In genomic region chr22:23126165-23127054, GRCh38 we compare ENCODE assay signal across 25 cellular contexts. TPM values are rescaled to one million over a fixed set of nuclear protein-coding genes. Genes with fewer than 3 reads are reported as not detected.
"Had no signal": no experiment of that assay in that cellular context is flagged by ENCODE, and none has a peak within 500 bp of the region (broad histone marks: within the 10 kb centered on the region; RNA-seq: fewer than 3 reads in every experiment).

No MANE protein-coding gene starts in this region.

- H3K36me3 Mint-ChIP-seq: activated naive CD8-positive, alpha-beta T cell treated with anti-CD3 and anti-CD28 coated beads for 36 hours; natural killer cell treated with Interleukin-12 subunit alpha and Interleukin-12 subunit beta and Interleukin-15 and Interleukin-18, amount 100 ng/mL, for 72 hours had no signal

- H3K9me3 ChIP-seq: esophagus squamous epithelium, gastrocnemius medialis, tibial nerve, uterus had no signal

- DNase-seq: activated B cell treated with CpG ODN at 0.5 μM for 24 hours; activated CD4-positive, alpha-beta T cell treated with anti-CD3 and anti-CD28 coated beads for 36 hours; activated CD4-positive, alpha-beta T cell treated with anti-CD3 and anti-CD28 coated beads, Interleukin-2, amount 50 U/mL, for 4 hours; activated CD8-positive, alpha-beta memory T cell treated with anti-CD3 and anti-CD28 coated beads, Interleukin-2, amount 50 U/mL, for 48 hours; activated naive CD4-positive, alpha-beta T cell; activated naive CD8-positive, alpha-beta T cell treated with anti-CD3 and anti-CD28 coated beads for 36 hours; activated T-cell treated with anti-CD3 and anti-CD28 coated beads, Interleukin-2, amount 50 U/mL, for 4 hours; amniotic stem cell; esophagus squamous epithelium; gastrocnemius medialis; hypothalamus; midbrain; stimulated activated CD4-positive, alpha-beta T cell treated with anti-CD3 and anti-CD28 coated beads, Interleukin-4, amount 100 ng/mL, for 24 hours; T1000; uterus had no signal

- H3K9me3 Mint-ChIP-seq: activated B cell treated with CpG ODN at 0.5 μM for 24 hours; activated naive CD8-positive, alpha-beta T cell treated with anti-CD3 and anti-CD28 coated beads for 36 hours; activated T-cell treated with anti-CD3 and anti-CD28 coated beads, Interleukin-2, amount 50 U/mL, for 4 hours; activated T-helper 2 cell treated with anti-CD3 and anti-CD28 coated beads, Interferon-gamma antibody, Interleukin-2, Interleukin-4, amounts not matched to agents 10 μg/mL and 5 μg/mL and 100 μg/mL, durations not matched to agents 14 hours and 24 hours and 36 hours; natural killer cell treated with Interleukin-12 subunit alpha and Interleukin-12 subunit beta and Interleukin-15 and Interleukin-18, amount 100 ng/mL, for 72 hours; stimulated activated naive CD8-positive, alpha-beta T cell treated with anti-CD3 and anti-CD28 coated beads, Interleukin-15, Interleukin-2, amounts not matched to agents 100 ng/mL and 50 ng/mL, for 24 hours had no signal

- H3K27ac ChIP-seq: cardiac muscle cell, esophagus squamous epithelium, gastrocnemius medialis, parathyroid adenoma, tibial nerve, uterus had no signal

- H3K4me1 ChIP-seq: parathyroid adenoma, uterus had no signal

- H3K36me3 ChIP-seq: cardiac muscle cell, esophagus squamous epithelium, gastrocnemius medialis, uterus had no signal

- H3K4me3 ChIP-seq: cardiac muscle cell, esophagus squamous epithelium, gastrocnemius medialis, tibial nerve, uterus had no signal

- H3K4me1 Mint-ChIP-seq: activated CD4-positive, alpha-beta T cell treated with anti-CD3 and anti-CD28 coated beads for 36 hours; activated naive CD8-positive, alpha-beta T cell treated with anti-CD3 and anti-CD28 coated beads for 36 hours had no signal

- H3K27ac Mint-ChIP-seq: activated B cell treated with CpG ODN at 0.5 μM for 24 hours; activated CD4-positive, alpha-beta T cell treated with anti-CD3 and anti-CD28 coated beads for 36 hours; activated naive CD8-positive, alpha-beta T cell treated with anti-CD3 and anti-CD28 coated beads for 36 hours; activated T-helper 2 cell treated with anti-CD3 and anti-CD28 coated beads, Interferon-gamma antibody, Interleukin-2, Interleukin-4, amounts not matched to agents 10 μg/mL and 5 μg/mL and 100 μg/mL, durations not matched to agents 14 hours and 24 hours and 36 hours; natural killer cell treated with Interleukin-12 subunit alpha and Interleukin-12 subunit beta and Interleukin-15 and Interleukin-18, amount 100 ng/mL, for 72 hours; stimulated activated naive CD8-positive, alpha-beta T cell treated with anti-CD3 and anti-CD28 coated beads, Interleukin-15, Interleukin-2, amounts not matched to agents 100 ng/mL and 50 ng/mL, for 24 hours had no signal

- H3K27me3 Mint-ChIP-seq: activated B cell treated with CpG ODN at 0.5 μM for 24 hours; activated CD4-positive, alpha-beta T cell treated with anti-CD3 and anti-CD28 coated beads for 36 hours; activated naive CD8-positive, alpha-beta T cell treated with anti-CD3 and anti-CD28 coated beads for 36 hours; natural killer cell treated with Interleukin-12 subunit alpha and Interleukin-12 subunit beta and Interleukin-15 and Interleukin-18, amount 100 ng/mL, for 72 hours; stimulated activated naive CD8-positive, alpha-beta T cell treated with anti-CD3 and anti-CD28 coated beads, Interleukin-15, Interleukin-2, amounts not matched to agents 100 ng/mL and 50 ng/mL, for 24 hours had no signal

- ATAC-seq: activated CD4-positive, alpha-beta T cell treated with anti-CD3 and anti-CD28 coated beads for 36 hours; activated T-cell treated with anti-CD3 and anti-CD28 coated beads, Interleukin-2, amount 50 U/mL, for 4 hours; gastrocnemius medialis; natural killer cell treated with Interleukin-12 subunit alpha and Interleukin-12 subunit beta and Interleukin-15 and Interleukin-18, amount 100 ng/mL, for 72 hours; right cardiac atrium had no signal

- H3K4me3 Mint-ChIP-seq: activated B cell treated with CpG ODN at 0.5 μM for 24 hours; activated CD4-positive, alpha-beta T cell treated with anti-CD3 and anti-CD28 coated beads for 36 hours; activated naive CD8-positive, alpha-beta T cell treated with anti-CD3 and anti-CD28 coated beads for 36 hours; activated T-cell treated with anti-CD3 and anti-CD28 coated beads, Interleukin-2, amount 50 U/mL, for 4 hours; natural killer cell treated with Interleukin-12 subunit alpha and Interleukin-12 subunit beta and Interleukin-15 and Interleukin-18, amount 100 ng/mL, for 72 hours; stimulated activated naive CD8-positive, alpha-beta T cell treated with anti-CD3 and anti-CD28 coated beads, Interleukin-15, Interleukin-2, amounts not matched to agents 100 ng/mL and 50 ng/mL, for 24 hours had no signal

RNA-seq across cellular contexts. Expression of gene RSPH14, which starts 15.4 kb away (rescaled TPM):
- total RNA-seq: activated B cell treated with CpG ODN at 0.5 μM for 24 hours; activated CD8-positive, alpha-beta memory T cell treated with anti-CD3 and anti-CD28 coated beads for 36 hours; activated T-cell treated with anti-CD3 and anti-CD28 coated beads, Interleukin-2, amount 50 U/mL, for 4 hours; activated T-helper 2 cell treated with anti-CD3 and anti-CD28 coated beads, Interferon-gamma antibody, Interleukin-2, Interleukin-4, amounts not matched to agents 10 μg/mL and 5 μg/mL and 100 μg/mL, durations not matched to agents 14 hours and 24 hours and 36 hours; esophagus squamous epithelium; gastrocnemius medialis; natural killer cell treated with Interleukin-12 subunit alpha and Interleukin-12 subunit beta and Interleukin-15 and Interleukin-18, amount 100 ng/mL, for 72 hours; right cardiac atrium; T-helper 1 cell treated with Interleukin-12 subunit alpha and Interleukin-12 subunit beta and Interleukin-4 antibody, amounts not matched to agents 30 ng/mL and 1 ng/mL, for 36 hours had no signal
- polyA plus RNA-seq: liver had no signal

RNA-seq across cellular contexts. Expression of gene RAB36, which starts 18.9 kb away (rescaled TPM):
- total RNA-seq: activated T-helper 2 cell treated with anti-CD3 and anti-CD28 coated beads, Interferon-gamma antibody, Interleukin-2, Interleukin-4, amounts not matched to agents 10 μg/mL and 5 μg/mL and 100 μg/mL, durations not matched to agents 14 hours and 24 hours and 36 hours; T-helper 1 cell treated with Interleukin-12 subunit alpha and Interleukin-12 subunit beta and Interleukin-4 antibody, amounts not matched to agents 30 ng/mL and 1 ng/mL, for 36 hours had no signal
